In the genomic region with DNA sequence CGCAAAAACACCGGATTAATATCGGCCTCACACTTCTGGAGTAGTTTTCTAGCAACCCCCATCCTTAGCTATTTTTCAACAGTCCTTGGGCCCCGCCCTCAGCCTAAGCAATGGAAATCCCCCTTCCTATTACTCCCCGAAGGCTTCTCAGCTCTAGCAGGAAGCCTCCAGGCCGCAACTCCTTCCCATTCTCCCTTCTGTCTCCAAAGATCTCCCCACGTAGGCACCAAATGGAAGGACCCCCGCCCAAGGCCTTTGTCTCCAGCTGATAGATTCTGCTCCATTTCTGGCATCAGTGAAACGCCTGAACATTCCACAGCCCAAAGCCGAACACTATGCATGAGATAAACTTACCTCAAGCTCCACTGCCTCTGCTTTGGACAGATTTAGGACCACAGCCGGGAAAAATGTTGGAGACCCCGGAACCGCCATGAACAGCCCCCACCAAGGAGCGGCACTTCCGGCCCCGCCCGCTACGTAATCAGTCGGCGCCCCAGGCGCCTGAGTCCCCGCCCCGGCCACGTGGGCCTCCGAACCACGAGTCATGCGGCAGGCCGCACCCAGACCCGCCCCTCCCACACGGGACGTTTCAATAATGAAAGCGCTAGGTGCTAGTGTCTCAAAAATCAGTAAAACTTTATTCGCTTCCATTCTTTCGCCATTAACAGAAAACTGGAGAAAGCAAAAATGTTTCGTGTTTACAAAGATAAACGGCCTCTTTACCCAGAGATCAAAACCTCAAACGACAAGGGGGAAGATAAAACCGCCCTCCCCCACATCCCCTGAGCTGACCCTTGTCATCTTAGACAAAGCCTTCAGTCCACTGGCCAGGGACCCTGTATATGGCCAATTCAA, we compare ENCODE assay signal across 8 cellular contexts. TPM values are rescaled to one million over a fixed set of nuclear protein-coding genes. Genes with fewer than 3 reads are reported as not detected.
DNase-seq lines count a peak whose midpoint lies in the region; ATAC-seq and TF ChIP-seq lines count a peak whose summit lies in the region.

A gene (minus strand): TSS at position 468 of the 855 bp plus-strand sequence. CDS start 611 bp downstream, outside the sequence.

- DNase-seq in COLO829 (ENCODE audit: low spot score) (peak; percentile 76), GM20000 (ENCODE audit: low spot score) (peak; percentile 90), HS-5 (ENCODE audit: low read depth) (peak; percentile 67), NK-92 (lab: John Stamatoyannopoulos, UW; ENCODE audit: unreplicated experiment) (peak; percentile 66), medulla oblongata (ENCODE audit: extremely low spot score) (peak; percentile 95)
- DNase-seq in effector memory CD8-positive, alpha-beta T cell = peak; percentile 95 to 97 (median 96)
- DNase-seq in stimulated activated CD4-positive, alpha-beta T cell treated with anti-CD3 and anti-CD28 coated beads, TNF-alpha, amount 100 ng/mL, for 48 hours (ENCODE audit: low read depth in 3 of 3) = peak; percentile 85 to 94 (median 89)

- H3K4me1 Mint-ChIP-seq in effector memory CD8-positive, alpha-beta T cell (ENCODE audit: low read depth in 2 of 2) = peaks cover 11 to 20% of the 10 kb centered on the region in 2 donors

- CTCF ChIA-PET in activated CD8-positive, alpha-beta memory T cell treated with anti-CD3 and anti-CD28 coated beads for 36 hours (lab: Charles Lee) = no interaction called here

- no peaks in the 10 kb centered on the region for H3K9me3 Mint-ChIP-seq in effector memory CD8-positive, alpha-beta T cell

- POLR2A ChIA-PET in activated CD8-positive, alpha-beta memory T cell treated with anti-CD3 and anti-CD28 coated beads for 36 hours (lab: Charles Lee) = interaction anchor here (0.7 to 1.3 kb wide), 4 partner anchors 10 to 205 kb away, joined by 3 to 7 read pairs (median 3); a partner anchor contains a TSS

- peak within 1 kb of the TSS; percentile 99 to 100 for H3K27ac Mint-ChIP-seq in effector memory CD8-positive, alpha-beta T cell

- peak within 1 kb of the TSS; percentile 94 to 98 for H3K4me3 Mint-ChIP-seq in effector memory CD8-positive, alpha-beta T cell

- TF ChIP-seq CTCF in GM20000 (IDR thresholded peaks at IDR 0.05; ENCODE audit: extremely low read depth, missing control alignments) = no peak

- peak; percentile 96 for ATAC-seq in effector memory CD8-positive, alpha-beta T cell (replicated peaks)

- H3K36me3 Mint-ChIP-seq in effector memory CD8-positive, alpha-beta T cell (ENCODE audit: insufficient read depth) = peaks cover 70% of the 10 kb centered on the region

- H3K27me3 Mint-ChIP-seq in effector memory CD8-positive, alpha-beta T cell = no peaks in the 10 kb centered on the region

RNA-seq across cellular contexts. Expression of the gene that starts here (rescaled TPM):
- 10 to 100 TPM; 71.1 to 71.4 TPM for total RNA-seq in activated CD8-positive, alpha-beta memory T cell treated with anti-CD3 and anti-CD28 coated beads for 36 hours

Comparison
In these comparisons a context has a peak if more than half of its experiments do, and no peak if none do; other contexts are left out.
1. Peak in every context shown above with its lines: DNase-seq and ATAC-seq.